Comparison of ENCODE assay signal across 21 cellular contexts in the genomic region with DNA sequence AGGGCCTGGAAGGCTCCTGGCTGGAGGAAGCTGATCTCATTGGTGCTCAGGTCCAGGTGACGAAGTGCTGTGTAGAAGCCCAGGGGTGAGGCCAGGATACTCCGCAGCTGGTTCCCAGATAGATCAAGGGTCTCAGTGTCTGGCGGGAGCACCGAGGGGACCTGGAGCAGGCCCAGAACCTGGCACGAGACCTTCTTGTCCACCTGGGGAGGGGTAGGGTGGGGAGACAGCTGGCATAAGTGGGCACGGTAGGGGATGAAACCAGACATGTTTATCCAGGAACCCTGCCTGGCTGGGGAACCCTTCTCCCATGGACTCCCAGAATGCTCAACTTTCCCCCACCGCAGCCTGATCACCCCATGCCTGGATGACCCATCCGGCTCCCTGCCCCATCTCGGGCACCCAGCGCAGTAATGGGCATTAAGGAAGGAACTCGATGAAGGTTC. TPM values are rescaled to one million over a fixed set of nuclear protein-coding genes. Genes with fewer than 3 reads are reported as not detected.
DNase-seq lines count a peak whose midpoint lies in the region; ATAC-seq, FAIRE-seq and TF ChIP-seq lines count a peak whose summit lies in the region.
"Had no signal": no experiment of that assay in that cellular context is flagged by ENCODE, and none has a peak within 500 bp of the region (broad histone marks: within the 10 kb centered on the region; RNA-seq: fewer than 3 reads in every experiment).

No MANE protein-coding gene starts in this region.

- no peaks in the 10 kb centered on the region for H3K9me3 Mint-ChIP-seq in nephron
- H3K9me3 Mint-ChIP-seq in stimulated activated naive B cell treated with anti-CD40 and anti-IgM and Interleukin-4, amounts not matched to agents 10 μg/mL and 1 μg/mL and 100 μg/mL, for 72 hours = no peaks in the 10 kb centered on the region
- no peaks in the 10 kb centered on the region for H3K9me3 Mint-ChIP-seq in activated T-helper 17 cell treated with anti-CD3 and anti-CD28 coated beads, Interleukin-2, amount 50 U/mL, for 72 hours
- H3K9me3 Mint-ChIP-seq: H9 had no signal

- peak overlapping the region in 2 of 3 experiments; percentile 61 to 69 for H3K27ac Mint-ChIP-seq in nephron
- H3K27ac Mint-ChIP-seq in stimulated activated naive B cell treated with anti-CD40 and anti-IgM and Interleukin-4, amounts not matched to agents 10 μg/mL and 1 μg/mL and 100 μg/mL, for 72 hours = peak overlapping the region; percentile 56
- H3K27ac Mint-ChIP-seq in activated T-helper 17 cell treated with anti-CD3 and anti-CD28 coated beads, Interleukin-2, amount 50 U/mL, for 72 hours = no peak overlapping the region

- H3K4me3 Mint-ChIP-seq in nephron = no peak overlapping the region
- no peak overlapping the region for H3K4me3 Mint-ChIP-seq in stimulated activated naive B cell treated with anti-CD40 and anti-IgM and Interleukin-4, amounts not matched to agents 10 μg/mL and 1 μg/mL and 100 μg/mL, for 72 hours
- no peak overlapping the region for H3K4me3 Mint-ChIP-seq in activated T-helper 17 cell treated with anti-CD3 and anti-CD28 coated beads, Interleukin-2, amount 50 U/mL, for 72 hours
- H3K4me3 Mint-ChIP-seq: H9 had no signal

- H3K36me3 Mint-ChIP-seq in nephron (ENCODE audit: low read depth) = no peaks in the 10 kb centered on the region
- H3K36me3 Mint-ChIP-seq in stimulated activated naive B cell treated with anti-CD40 and anti-IgM and Interleukin-4, amounts not matched to agents 10 μg/mL and 1 μg/mL and 100 μg/mL, for 72 hours = peaks cover 85 to 100% of the 10 kb centered on the region in 2 donors
- no peaks in the 10 kb centered on the region for H3K36me3 Mint-ChIP-seq in activated T-helper 17 cell treated with anti-CD3 and anti-CD28 coated beads, Interleukin-2, amount 50 U/mL, for 72 hours (ENCODE audit: low read depth)

- peak overlapping the region; percentile 75 for H3K27ac ChIP-seq in VCaP
- H3K27ac ChIP-seq: RWPE1 had no signal

- TF ChIP-seq POLR2A in GM12891 (IDR thresholded peaks at IDR 0.05; ENCODE audit: low read depth, low read length) = no peak

- H3K4me1 Mint-ChIP-seq in nephron = peaks cover 49% of the 10 kb centered on the region
- peaks cover 57 to 86% of the 10 kb centered on the region in 2 donors for H3K4me1 Mint-ChIP-seq in stimulated activated naive B cell treated with anti-CD40 and anti-IgM and Interleukin-4, amounts not matched to agents 10 μg/mL and 1 μg/mL and 100 μg/mL, for 72 hours
- H3K4me1 Mint-ChIP-seq in activated T-helper 17 cell treated with anti-CD3 and anti-CD28 coated beads, Interleukin-2, amount 50 U/mL, for 72 hours = peaks cover 9% of the 10 kb centered on the region

- ATAC-seq in stimulated activated naive B cell treated with anti-CD40 and anti-IgM and Interleukin-4, amounts not matched to agents 10 μg/mL and 1 μg/mL and 100 μg/mL, for 72 hours (replicated peaks) = no peak
- no peak for ATAC-seq in activated T-helper 17 cell treated with anti-CD3 and anti-CD28 coated beads, Interleukin-2, amount 50 U/mL, for 72 hours (replicated peaks)
- no peak for ATAC-seq in HG03439 (IDR thresholded peaks at IDR 0.05; ENCODE audit: unreplicated experiment)
- ATAC-seq: GM12878, K562 had no signal

- FAIRE-seq in D721Med (lab: Jason Lieb, UNC) = no peak
- no peak for FAIRE-seq in GM12891 (lab: Jason Lieb, UNC)
- FAIRE-seq: G401.6, GM12878, GM19239, K562 had no signal

- TF ChIP-seq CTCF in D721Med (IDR thresholded peaks at IDR 0.05; ENCODE audit: insufficient read depth, missing control alignments) = no peak
- TF ChIP-seq CTCF in VCaP (conservative IDR thresholded peaks at IDR 0.05) = no peak
- TF ChIP-seq CTCF in nephron (IDR thresholded peaks at IDR 0.05; ENCODE audit: unreplicated experiment in 3 of 3) = no peak

- DNase-seq in D721Med (ENCODE audit: insufficient read length, low spot score) = peak; percentile 14
- DNase-seq in stimulated activated naive B cell treated with anti-CD40 and anti-IgM and Interleukin-4, amounts not matched to agents 10 μg/mL and 1 μg/mL and 100 μg/mL, for 72 hours = no peak
- no peak for DNase-seq in retina
- no peak for DNase-seq in GM12891 (ENCODE audit: insufficient read length, low spot score)
- DNase-seq: BE2C, DND-41, H9, NCI-H1436, NCI-H2029 treated with DMSO at 0.1 percent for 48 hours, NCI-H2171 treated with DMSO at 0.1 percent for 48 hours, NCI-H82, PC-3 had no signal

- peaks cover 17% of the 10 kb centered on the region for H3K27me3 Mint-ChIP-seq in nephron (ENCODE audit: low read depth)
- H3K27me3 Mint-ChIP-seq in stimulated activated naive B cell treated with anti-CD40 and anti-IgM and Interleukin-4, amounts not matched to agents 10 μg/mL and 1 μg/mL and 100 μg/mL, for 72 hours = peaks cover 4 to 6% of the 10 kb centered on the region in 2 donors
- no peaks in the 10 kb centered on the region for H3K27me3 Mint-ChIP-seq in activated T-helper 17 cell treated with anti-CD3 and anti-CD28 coated beads, Interleukin-2, amount 50 U/mL, for 72 hours

TF ChIP-seq in GM12891, 5 proteins besides CTCF, POLR2A, EP300 and RAD21:
- TF ChIP-seq POU2F2 (IDR thresholded peaks at IDR 0.05; ENCODE audit: low read depth, low read length) = no peak
- no peak for TF ChIP-seq PAX5 (IDR thresholded peaks at IDR 0.05; ENCODE audit: insufficient read depth, low read length, severe bottlenecking)
- TF ChIP-seq TAF1 (IDR thresholded peaks at IDR 0.05; ENCODE audit: low read depth, low read length) = no peak
- no peak for TF ChIP-seq POLR2AphosphoS5 (IDR thresholded peaks at IDR 0.05; ENCODE audit: low read depth, low read length)
- TF ChIP-seq SPI1 (IDR thresholded peaks at IDR 0.05; ENCODE audit: low read depth, low read length) = no peak
TF ChIP-seq in GM12891: peak in this region for 0.

RNA-seq across cellular contexts. Expression of a gene that starts 9.2 kb away (rescaled TPM):
- total RNA-seq in activated T-helper 17 cell treated with anti-CD3 and anti-CD28 coated beads, Interleukin-2, amount 50 U/mL, for 72 hours = 1 to 10 TPM; 4.5 to 5.6 TPM
- 2.0 TPM for polyA plus RNA-seq in GM12891 (2012; ENCODE audit: low read depth, missing spikeins)
- total RNA-seq: PC-3 had no signal
